ENCODE assay signal across 24 cellular contexts in genomic region chr3:192655040-192655439, GRCh38.
"Had no signal": no experiment of that assay in that cellular context is flagged by ENCODE, and none has a peak within 500 bp of the region (broad histone marks: within the 10 kb centered on the region; RNA-seq: fewer than 3 reads in every experiment).

No MANE protein-coding gene starts in this region.

- H3K4me1 ChIP-seq: gastrocnemius medialis, neural progenitor cell, parathyroid adenoma, sigmoid colon, stomach, thyroid gland, vagina had no signal

- ATAC-seq: esophagus mucosa; gastrocnemius medialis; naive thymus-derived CD4-positive, alpha-beta T cell; stimulated activated effector memory CD8-positive, alpha-beta T cell treated with anti-CD3 and anti-CD28 coated beads, Interleukin-12 subunit alpha, Interleukin-12 subunit beta, amount 100 ng/mL, for 72 hours had no signal

- H3K9me3 ChIP-seq: gastrocnemius medialis, sigmoid colon, stomach, thyroid gland, vagina had no signal

- H3K36me3 ChIP-seq: gastrocnemius medialis, neural progenitor cell, sigmoid colon, stomach, thyroid gland, vagina had no signal

- H3K27me3 ChIP-seq: dorsolateral prefrontal cortex, gastrocnemius medialis, neural progenitor cell, sigmoid colon, stomach, thyroid gland, vagina had no signal

- DNase-seq: dorsolateral prefrontal cortex; effector CD4-positive, alpha-beta T cell; endodermal cell; foreskin fibroblast; gastrocnemius medialis; head of caudate nucleus; hippocampal formation; islet precursor cell; kidney glomerular epithelial cell; mesenchymal stem cell; midbrain; naive thymus-derived CD4-positive, alpha-beta T cell; sigmoid colon; stimulated activated CD4-positive, alpha-beta T cell treated with anti-CD3 and anti-CD28 coated beads, Interleukin-2, amount 100 ng/mL, for 24 hours; stimulated activated CD4-positive, alpha-beta T cell treated with anti-CD3 and anti-CD28 coated beads, Interleukin-4, amount 100 ng/mL, for 24 hours; stimulated activated naive CD4-positive, alpha-beta T cell treated with Interleukin-2 at 50 U/mL for 16 hours; stomach; thyroid gland had no signal

- H3K4me3 ChIP-seq: dorsolateral prefrontal cortex, gastrocnemius medialis, neural progenitor cell, sigmoid colon, stomach, thyroid gland, vagina had no signal

- H3K27ac ChIP-seq: dorsolateral prefrontal cortex, epithelial cell of prostate, gastrocnemius medialis, neural progenitor cell, parathyroid adenoma, sigmoid colon, stomach, thyroid gland, vagina had no signal
